Comparison of ENCODE assay signal across 33 cellular contexts in genomic region chr7:30873207-30873606, GRCh38. TPM values are rescaled to one million over a fixed set of nuclear protein-coding genes. Genes with fewer than 3 reads are reported as not detected.
"Had no signal": no experiment of that assay in that cellular context is flagged by ENCODE, and none has a peak within 500 bp of the region (broad histone marks: within the 10 kb centered on the region; RNA-seq: fewer than 3 reads in every experiment).

No MANE protein-coding gene starts in this region.

- H3K4me3 Mint-ChIP-seq: activated CD4-positive, alpha-beta memory T cell treated with anti-CD3 and anti-CD28 coated beads, Interleukin-2, amount 10 ng/mL, durations not matched to agents 7 days and 5 days; activated CD8-positive, alpha-beta memory T cell treated with anti-CD3 and anti-CD28 coated beads, Interleukin-2, amount 10 ng/mL, durations not matched to agents 7 days and 5 days; activated naive CD4-positive, alpha-beta T cell treated with anti-CD3 and anti-CD28 coated beads, Interleukin-2, amount 10 ng/mL, durations not matched to agents 7 days and 5 days; activated naive CD8-positive, alpha-beta T cell had no signal

- H3K9me3 Mint-ChIP-seq: activated CD4-positive, alpha-beta memory T cell treated with anti-CD3 and anti-CD28 coated beads, Interleukin-2, amount 10 ng/mL, durations not matched to agents 7 days and 5 days; activated naive CD4-positive, alpha-beta T cell treated with anti-CD3 and anti-CD28 coated beads, Interleukin-2, amount 10 ng/mL, durations not matched to agents 7 days and 5 days had no signal

- H3K9ac ChIP-seq: KMS-11 had no signal

- H3K36me3 Mint-ChIP-seq: activated CD8-positive, alpha-beta memory T cell treated with anti-CD3 and anti-CD28 coated beads, Interleukin-2, amount 10 ng/mL, durations not matched to agents 7 days and 5 days; activated naive CD4-positive, alpha-beta T cell treated with anti-CD3 and anti-CD28 coated beads, Interleukin-2, amount 10 ng/mL, durations not matched to agents 7 days and 5 days had no signal

- H3K9me3 ChIP-seq: SJCRH30 had no signal

- H3K27ac Mint-ChIP-seq: activated CD4-positive, alpha-beta memory T cell treated with anti-CD3 and anti-CD28 coated beads, Interleukin-2, amount 10 ng/mL, durations not matched to agents 7 days and 5 days; activated CD8-positive, alpha-beta memory T cell treated with anti-CD3 and anti-CD28 coated beads, Interleukin-2, amount 10 ng/mL, durations not matched to agents 7 days and 5 days; activated naive CD4-positive, alpha-beta T cell treated with anti-CD3 and anti-CD28 coated beads, Interleukin-2, amount 10 ng/mL, durations not matched to agents 7 days and 5 days; activated naive CD8-positive, alpha-beta T cell had no signal

- H3K27me3 Mint-ChIP-seq: activated CD4-positive, alpha-beta memory T cell treated with anti-CD3 and anti-CD28 coated beads, Interleukin-2, amount 10 ng/mL, durations not matched to agents 7 days and 5 days; activated CD8-positive, alpha-beta memory T cell treated with anti-CD3 and anti-CD28 coated beads, Interleukin-2, amount 10 ng/mL, durations not matched to agents 7 days and 5 days; activated naive CD4-positive, alpha-beta T cell treated with anti-CD3 and anti-CD28 coated beads, Interleukin-2, amount 10 ng/mL, durations not matched to agents 7 days and 5 days; activated naive CD8-positive, alpha-beta T cell had no signal

- H3K4me3 ChIP-seq: PC-9, SJCRH30, SK-N-MC had no signal

- H3K27me3 ChIP-seq: brain microvascular endothelial cell had no signal

- DNase-seq: activated CD4-positive, alpha-beta memory T cell treated with anti-CD3 and anti-CD28 coated beads, Interleukin-2, amount 10 ng/mL, durations not matched to agents 7 days and 5 days; activated CD4-positive, alpha-beta T cell treated with anti-CD3 and anti-CD28 coated beads for 1 hour; activated CD4-positive, alpha-beta T cell treated with anti-CD3 and anti-CD28 coated beads for 48 hours; activated CD4-positive, CD25-positive, alpha-beta regulatory T cell; activated CD8-positive, alpha-beta memory T cell treated with anti-CD3 and anti-CD28 coated beads for 24 hours; activated CD8-positive, alpha-beta memory T cell treated with anti-CD3 and anti-CD28 coated beads, Interleukin-2, amount 10 ng/mL, durations not matched to agents 7 days and 5 days; activated CD8-positive, alpha-beta memory T cell treated with anti-CD3 and anti-CD28 coated beads, Interleukin-2, amount 50 U/mL, for 48 hours; activated effector memory CD4-positive, alpha-beta T cell treated with Interleukin-2 at 50 U/mL for 16 hours; activated naive CD4-positive, alpha-beta T cell treated with anti-CD3 and anti-CD28 coated beads, Interleukin-2, amount 10 ng/mL, durations not matched to agents 7 days and 5 days; activated T-cell treated with anti-CD3 and anti-CD28 coated beads, Interleukin-2, amount 50 U/mL, for 48 hours; amniotic stem cell; aorta; brain microvascular endothelial cell; central memory CD4-positive, alpha-beta T cell; NCI-H1092 treated with DMSO at 0.1 percent for 48 hours; NCI-H1417; NCI-H146; NCI-H187; NCI-H2029 treated with DMSO at 0.1 percent for 48 hours; NCI-H510A; NCI-H526; NCI-H748 treated with DMSO at 0.1 percent for 48 hours; NK-92 treated with Interleukin-12 subunit alpha and Interleukin-12 subunit beta, amount 100 ng/mL, for 24 hours; PC-9; SHP77; SJCRH30; T1000; WERI-Rb-1 had no signal

- ATAC-seq: activated CD8-positive, alpha-beta memory T cell treated with anti-CD3 and anti-CD28 coated beads, Interleukin-2, amount 10 ng/mL, durations not matched to agents 7 days and 5 days had no signal

- H3K4me2 ChIP-seq: KMS-11, PC-9 had no signal

- H3K27ac ChIP-seq: brain microvascular endothelial cell, KMS-11, PC-9, SJCRH30, SK-N-MC, WERI-Rb-1 had no signal

- H2AFZ ChIP-seq: PC-9 had no signal

- H3K36me3 ChIP-seq: brain microvascular endothelial cell, SJCRH30, WERI-Rb-1 had no signal

RNA-seq across cellular contexts. Expression of gene AQP1, which starts 38.4 kb away (rescaled TPM):
- total RNA-seq: OCI-LY7; T-helper 2 cell treated with Interferon-gamma antibody and Interleukin-4, amounts not matched to agents 100 ng/mL and 5 ng/mL, for 36 hours had no signal
